In genomic region chr22:46758867-46759290, GRCh38 we compare ENCODE assay signal across 8 cellular contexts. TPM values are rescaled to one million over a fixed set of nuclear protein-coding genes. Genes with fewer than 3 reads are reported as not detected.
DNase-seq lines count a peak whose midpoint lies in the region; ATAC-seq and TF ChIP-seq lines count a peak whose summit lies in the region.

No MANE protein-coding gene starts in this region.

- no peaks in the 10 kb centered on the region; the same call in 1 of the 2 replicates for H3K4me1 ChIP-seq in H9 (ENCODE audit: insufficient read depth, low read length)
- H3K4me1 ChIP-seq in body of pancreas = peaks cover 38% of the 10 kb centered on the region

- no peak overlapping the region for H3K18ac ChIP-seq in H9 (ENCODE audit: insufficient read length, low read depth, low read length)

- peaks cover 14 to 32% (median 27%) of the 10 kb centered on the region in 3 experiments for H3K36me3 Mint-ChIP-seq in H9 (ENCODE audit: insufficient read depth in 1 of 3, low read depth in 3 of 3)

- intact Hi-C loops in body of pancreas (cut with DNase I) = no loop called here

- H4K5ac ChIP-seq in H9 (ENCODE audit: insufficient read length, low read depth, low read length) = no peak overlapping the region

- H3K4me3 Mint-ChIP-seq in H9 = peak overlapping the region in 1 of 2 experiments; percentile 33; a peak in 1 of 5 replicates

- H4K20me1 ChIP-seq in H9 (ENCODE audit: control insufficient read depth, insufficient read depth, insufficient read length) = no peaks in the 10 kb centered on the region

- no peak overlapping the region for H4K91ac ChIP-seq in H9 (ENCODE audit: insufficient read length, low read depth, low read length)

- TF ChIP-seq POLR2A in body of pancreas (IDR thresholded peaks at IDR 0.05) = no peak

- H3K27me3 ChIP-seq in H9 (ENCODE audit: insufficient read depth, low read length) (no peaks in the 10 kb centered on the region), body of pancreas (no peaks in the 10 kb centered on the region)

- H3K23ac ChIP-seq in H9 (ENCODE audit: insufficient read length, low read depth, low read length) = no peak overlapping the region

- WGBS in H9 (ENCODE audit: extremely low coverage, insufficient read length, low lambda C conversion rate) = no CpG with 5 or more reads among the region's 6 CpGs
- WGBS in body of pancreas, 2 donors = 18% methylated on average over 6 of the region's 6 CpGs

- no peak overlapping the region for H2BK15ac ChIP-seq in H9 (ENCODE audit: low read depth, low read length)

- H2BK20ac ChIP-seq in H9 (ENCODE audit: low read depth, low read length, poor library complexity, severe bottlenecking) = no peak overlapping the region

- H3K9me3 ChIP-seq in H9 (ENCODE audit: control insufficient read depth, low read depth, low read length) (no peaks in the 10 kb centered on the region), body of pancreas (no peaks in the 10 kb centered on the region)

- H4K8ac ChIP-seq in H9 (replicated peaks; ENCODE audit: insufficient read length, low read depth, low read length) = no peak overlapping the region

- H3K27ac Mint-ChIP-seq in H9 = peak overlapping the region; percentile 3 to 85 (median 85); a peak in 5 of 7 replicates

- peaks cover 2% of the 10 kb centered on the region; the same call in 1 of the 2 replicates for H3K27me3 Mint-ChIP-seq in H9 (ENCODE audit: low read depth)

- DNase-seq in CD1c-positive myeloid dendritic cell (ENCODE audit: extremely low spot score) = peak; percentile 79
- DNase-seq in H9 = peak; percentile 74
- peak; percentile 61 for DNase-seq in RPMI8226
- peak; percentile 69 to 77 (median 76) for DNase-seq in body of pancreas
- DNase-seq in kidney tubule cell (ENCODE audit: low spot score) = peak; percentile 79
- DNase-seq in stimulated activated naive CD4-positive, alpha-beta T cell treated with Interleukin-2 at 50 U/mL for 16 hours (lab: John Stamatoyannopoulos, UW) = peak; percentile 40

- peaks cover 3% of the 10 kb centered on the region for H3K79me1 ChIP-seq in H9 (ENCODE audit: insufficient read depth, low read depth, low read length, poor library complexity, severe bottlenecking)

- no peak overlapping the region for H3K4me3 ChIP-seq in body of pancreas

- peaks cover 13 to 22% of the 10 kb centered on the region in 2 experiments for H3K4me1 Mint-ChIP-seq in H9

- H3K23me2 ChIP-seq in H9 (ENCODE audit: insufficient read length, low read depth, low read length, poor library complexity, severe bottlenecking) = peaks cover 11% of the 10 kb centered on the region

- no peak overlapping the region for H3K4me2 ChIP-seq in H9 (ENCODE audit: insufficient read depth, insufficient read length, low read length)

- H3K14ac ChIP-seq in H9 (ENCODE audit: insufficient read depth, low read length) = no peak overlapping the region

- no peak overlapping the region for H3K4ac ChIP-seq in H9 (ENCODE audit: low read depth, low read length)

- peaks cover 5% of the 10 kb centered on the region; the same call in 1 of the 2 replicates for H3K79me2 ChIP-seq in H9 (ENCODE audit: insufficient read depth, low read length)

- H3K9me3 Mint-ChIP-seq in H9 = peaks cover 18 to 30% of the 10 kb centered on the region in 2 experiments

- no peak overlapping the region for H3K56ac ChIP-seq in H9 (ENCODE audit: insufficient read length, low read depth, low read length)

- TF ChIP-seq CTCF in H9 (conservative IDR thresholded peaks at IDR 0.05) (peak; percentile 86), body of pancreas (IDR thresholded peaks at IDR 0.05) (peak; percentile 52 to 82 (median 74))

- no peak overlapping the region for H3T11ph ChIP-seq in H9 (ENCODE audit: low read length)

- H2BK120ac ChIP-seq in H9 (ENCODE audit: low read depth, low read length, poor library complexity, severe bottlenecking) = no peak overlapping the region

- no peak overlapping the region for H2BK5ac ChIP-seq in H9 (ENCODE audit: insufficient read length, low read length)

- no peak overlapping the region for H2AK5ac ChIP-seq in H9 (ENCODE audit: insufficient read length, low read length)

- peak; percentile 43 for ATAC-seq in body of pancreas
- ATAC-seq in GM18870 (IDR thresholded peaks at IDR 0.05; ENCODE audit: unreplicated experiment) = no peak
- ATAC-seq in GM19023 (IDR thresholded peaks at IDR 0.05; ENCODE audit: unreplicated experiment) = no peak

- H3K36me3 ChIP-seq in body of pancreas (replicated peaks in 1 of 2; ENCODE audit: insufficient read depth in 1 of 2, low read depth in 2 of 2) = no peaks in the 10 kb centered on the region

- H3K27ac ChIP-seq in H9 (ENCODE audit: insufficient read length, low read depth, low read length) = no peak overlapping the region
- H3K27ac ChIP-seq in body of pancreas = peak overlapping the region; percentile 33 to 50 (median 44)

- no peak overlapping the region for H2BK12ac ChIP-seq in H9 (ENCODE audit: insufficient read length, low read depth, low read length)

- no peak overlapping the region for H2AFZ ChIP-seq in H9 (ENCODE audit: low read length)

- H3K9ac ChIP-seq in H9 (ENCODE audit: extremely low read depth, insufficient read length, low read length) = no peak overlapping the region

RNA-seq across cellular contexts. Expression of gene TBC1D22A, which starts 3.6 kb away (rescaled TPM):
- total RNA-seq in H9 (2021) = 19.3 and 20.8 TPM in 2 replicates
- 10 to 100 TPM; 21.5 to 23.1 TPM for total RNA-seq in body of pancreas

RNA-seq across cellular contexts. Expression of gene CERK, which starts 20.8 kb away (rescaled TPM):
- total RNA-seq in H9 (2021) (46.3 and 47.1 TPM in 2 replicates), body of pancreas (10 to 100 TPM; 33.6 to 46.4 TPM)
